1 cellular context compared by ENCODE assay signal in the genomic region with DNA sequence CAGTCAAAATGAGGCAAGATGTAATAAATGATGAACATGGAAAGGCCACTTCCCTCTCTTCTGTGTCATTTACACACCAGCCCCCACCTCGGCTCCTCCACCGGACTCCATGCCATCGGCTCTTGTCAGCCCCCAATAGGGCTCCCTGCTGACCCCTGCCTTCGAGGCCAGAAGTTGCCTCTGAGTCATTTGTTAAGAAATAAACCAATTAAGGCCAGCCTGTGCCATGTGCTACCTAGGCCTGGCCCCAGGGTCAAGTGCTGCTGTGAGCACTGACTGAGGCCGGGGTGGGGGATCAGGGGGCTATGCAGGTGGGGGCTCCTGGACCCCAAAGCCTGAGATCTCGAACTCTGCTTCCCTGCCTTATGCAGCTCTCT.
TF ChIP-seq lines count a peak whose summit lies in the region.

No MANE protein-coding gene starts in this region.

TF ChIP-seq in HepG2, 621 proteins besides CTCF, POLR2A, EP300 and RAD21 (continued from another document):
- TF ChIP-seq GATAD1 (CRISPR knock-in tag; IDR thresholded peaks at IDR 0.05): no peak
- TF ChIP-seq, protein P1, sequence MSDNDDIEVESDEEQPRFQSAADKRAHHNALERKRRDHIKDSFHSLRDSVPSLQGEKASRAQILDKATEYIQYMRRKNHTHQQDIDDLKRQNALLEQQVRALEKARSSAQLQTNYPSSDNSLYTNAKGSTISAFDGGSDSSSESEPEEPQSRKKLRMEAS (IDR thresholded peaks at IDR 0.05): peak; percentile 43
- no peak for TF ChIP-seq GTF3A (CRISPR knock-in tag; conservative IDR thresholded peaks at IDR 0.05)
- no peak for TF ChIP-seq ZNF121 (CRISPR knock-in tag; IDR thresholded peaks at IDR 0.05)
- no peak for TF ChIP-seq HHEX (CRISPR knock-in tag; IDR thresholded peaks at IDR 0.05)
- no peak for TF ChIP-seq PAF1 (CRISPR knock-in tag; IDR thresholded peaks at IDR 0.05)
- 0 out of 2 replicates have a peak, but pooled peaks have one; percentile 18 for TF ChIP-seq ZNF563 (CRISPR knock-in tag; IDR thresholded peaks at IDR 0.05)
- no peak for TF ChIP-seq SRF (IDR thresholded peaks at IDR 0.05; ENCODE audit: low read depth, low read length)
